ENCODE assay signal across 8 cellular contexts in the genomic region with DNA sequence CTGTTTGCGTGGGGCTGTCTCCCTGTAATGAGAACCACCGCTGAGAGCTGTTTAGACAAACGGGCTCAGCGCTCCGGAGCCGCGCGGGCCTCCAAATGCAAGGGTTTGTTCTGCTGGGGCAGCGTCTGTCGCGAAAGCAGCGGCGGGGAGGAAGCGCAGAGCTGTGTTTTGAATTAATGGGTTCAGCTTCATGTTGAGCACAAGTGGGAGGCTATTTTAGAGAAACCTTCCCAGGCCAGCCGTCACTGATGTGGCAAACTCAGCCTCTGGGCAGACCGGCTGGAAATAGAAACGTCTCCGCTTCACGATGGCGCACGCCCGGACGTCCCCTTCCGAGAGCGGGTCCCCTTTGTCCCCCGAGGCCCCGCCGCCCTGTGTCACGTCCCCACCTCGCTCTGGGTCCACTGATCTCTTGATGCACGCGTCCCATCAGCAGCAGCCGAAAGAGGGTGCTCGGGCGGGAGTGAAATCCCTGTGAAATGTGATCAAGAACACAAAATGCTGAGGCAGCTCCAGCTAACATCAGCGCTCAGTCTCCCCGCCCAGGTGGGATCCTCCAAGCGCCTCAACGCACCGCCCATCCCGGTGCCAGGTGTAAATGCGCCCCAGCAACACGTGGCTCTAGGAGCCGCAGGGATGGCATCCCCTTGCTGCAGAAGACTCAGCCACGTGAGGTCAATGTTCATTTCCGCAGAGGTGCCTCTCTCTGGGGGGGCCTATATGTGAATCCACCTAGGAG. TPM values are rescaled to one million over a fixed set of nuclear protein-coding genes. Genes with fewer than 3 reads are reported as not detected.
A peak's percentile ranks its signal among the peaks of the same experiment; 100 is the strongest.
DNase-seq lines count a peak whose midpoint lies in the region; ATAC-seq, FAIRE-seq and TF ChIP-seq lines count a peak whose summit lies in the region.

No MANE protein-coding gene starts in this region.

- H4K20me1 ChIP-seq in keratinocyte (ENCODE audit: control insufficient read depth, extremely low read depth, insufficient read depth, low read length): no peaks in the 10 kb centered on the region

- ATAC-seq in GM19395 (IDR thresholded peaks at IDR 0.05; ENCODE audit: unreplicated experiment): no peak
- ATAC-seq in GM19023 (IDR thresholded peaks at IDR 0.05; ENCODE audit: unreplicated experiment): no peak

- no peaks in the 10 kb centered on the region for H3K9me1 ChIP-seq in keratinocyte (ENCODE audit: control insufficient read depth, extremely low read depth, insufficient read depth, low read length)

- H3K27me3 ChIP-seq in MG63 (no peaks in the 10 kb centered on the region), brain microvascular endothelial cell (replicated peaks) (no peaks in the 10 kb centered on the region), keratinocyte (ENCODE audit: control insufficient read depth, extremely low read depth, insufficient read depth, low read length) (no peaks in the 10 kb centered on the region), skeletal muscle tissue (ENCODE audit: control insufficient read depth in 3 of 3, insufficient read depth in 3 of 3, low read length in 3 of 3) (peaks cover 0 to 2% (median 0%) of the 10 kb centered on the region in 3 donors)

- in situ Hi-C loops in brain microvascular endothelial cell (cut with HindIII; ENCODE audit: low pct_ligation_motif_present, low sequenced_read_pairs): no loop called here
- in situ Hi-C loops in GM13977 (cut with MboI; ENCODE audit: low pct_unique_long_range_greater_than_20kb, low sequenced_read_pairs, unreplicated experiment): no loop called here

- peaks cover 7% of the 10 kb centered on the region for H3K4me1 ChIP-seq in keratinocyte (ENCODE audit: control insufficient read depth, extremely low read depth, insufficient read depth, low read length)
- H3K4me1 ChIP-seq in skeletal muscle tissue (ENCODE audit: control insufficient read depth in 3 of 3, insufficient read depth in 3 of 3, low read length in 3 of 3): peaks cover 4 to 6% (median 5%) of the 10 kb centered on the region in 3 donors

- H3K9ac ChIP-seq in keratinocyte (ENCODE audit: control insufficient read depth, extremely low read depth, insufficient read depth, low read length) (peak overlapping the region; percentile 29), skeletal muscle tissue (ENCODE audit: low read depth in 1 of 3, low read length in 3 of 3) (peak overlapping the region; percentile 45 to 77 (median 51))

- dilution Hi-C loops in keratinocyte (cut with MboI; ENCODE audit: extremely low pct_ligation_motif_present, low sequenced_read_pairs): no loop called here

- no peak overlapping the region for H3K27ac ChIP-seq in brain microvascular endothelial cell
- H3K27ac ChIP-seq in keratinocyte (ENCODE audit: control insufficient read depth, insufficient read depth, low read length): no peak overlapping the region
- H3K27ac ChIP-seq in skeletal muscle tissue (ENCODE audit: low read depth, low read length): no peak overlapping the region

- H3K9me3 ChIP-seq in MG63: no peaks in the 10 kb centered on the region
- H3K9me3 ChIP-seq in keratinocyte (ENCODE audit: control insufficient read depth, low read depth, low read length): no peaks in the 10 kb centered on the region
- no peaks in the 10 kb centered on the region for H3K9me3 ChIP-seq in skeletal muscle tissue (ENCODE audit: control insufficient read depth in 3 of 3, low read length in 3 of 3)

- no peak for FAIRE-seq in keratinocyte (lab: Jason Lieb, UNC)

- H3K4me3 ChIP-seq in MG63: peak overlapping the region; percentile 33
- peak overlapping the region; percentile 60 for H3K4me3 ChIP-seq in brain microvascular endothelial cell (ENCODE audit: low read depth, low read length)
- H3K4me3 ChIP-seq in keratinocyte (ENCODE audit: control insufficient read depth in 2 of 3, extremely low read depth in 1 of 3, insufficient read depth in 2 of 3, low read depth in 1 of 3, low read length in 3 of 3): peak overlapping the region; percentile 25 to 65 (median 55)
- peak overlapping the region; percentile 62 to 70 (median 67) for H3K4me3 ChIP-seq in skeletal muscle tissue (ENCODE audit: low read length in 3 of 3)

- H3K36me3 ChIP-seq in MG63: no peaks in the 10 kb centered on the region
- no peaks in the 10 kb centered on the region for H3K36me3 ChIP-seq in brain microvascular endothelial cell (replicated peaks)
- H3K36me3 ChIP-seq in keratinocyte (ENCODE audit: control insufficient read depth in 2 of 2, extremely low read depth in 1 of 2, insufficient read depth in 2 of 2, low read length in 2 of 2): no peaks in the 10 kb centered on the region
- no peaks in the 10 kb centered on the region for H3K36me3 ChIP-seq in skeletal muscle tissue (ENCODE audit: control insufficient read depth in 3 of 3, insufficient read depth in 3 of 3, low read length in 3 of 3)

- peak overlapping the region; percentile 85 for H3K4me2 ChIP-seq in keratinocyte (ENCODE audit: control insufficient read depth, extremely low read depth, insufficient read depth, low read depth, low read length)

- H3K79me2 ChIP-seq in keratinocyte (ENCODE audit: control insufficient read depth, insufficient read depth, low read length): no peaks in the 10 kb centered on the region

- H2AFZ ChIP-seq in keratinocyte (ENCODE audit: control insufficient read depth, low read length): peak overlapping the region; percentile 91

- TF ChIP-seq CTCF in brain microvascular endothelial cell (IDR thresholded peaks at IDR 0.05; ENCODE audit: low read depth, low read length, missing control alignments) (peak; percentile 30), keratinocyte (optimal IDR thresholded peaks at IDR 0.05 in 1 of 3, IDR thresholded peaks at IDR 0.05 in 1 of 3, conservative IDR thresholded peaks at IDR 0.05 in 1 of 3; ENCODE audit: extremely low read depth in 1 of 3, insufficient read depth in 2 of 3, low read length in 3 of 3) (no peak), GM13977 (IDR thresholded peaks at IDR 0.05; ENCODE audit: extremely low read depth, insufficient read depth, missing control alignments) (no peak)

- DNase-seq in C1 segment of cervical spinal cord (lab: John Stamatoyannopoulos, UW): peak in 10 of 14 donors; percentile 1 to 75 (median 34)
- DNase-seq in MG63: peak; percentile 26
- DNase-seq in brain microvascular endothelial cell: peak; percentile 14
- no peak for DNase-seq in keratinocyte (ENCODE audit: low read depth, low spot score)
- no peak for DNase-seq in GM13977 (ENCODE audit: low spot score)

RNA-seq across cellular contexts. Expression of a gene that starts 44.9 kb away (rescaled TPM):
- total RNA-seq in MG63 (2014; rRNA removed; shearing (Covaris generic); ENCODE audit: low replicate concordance): 38.3 and 60.4 TPM in 2 replicates
- polyA plus RNA-seq in keratinocyte: 2.5 to 3.4 TPM (median 2.9 TPM) in 3 replicates
- 9.9 TPM for polyA plus RNA-seq in keratinocyte (2011; ENCODE audit: low read depth)
- 3.5 and 3.6 TPM in 2 replicates for polyA plus RNA-seq in keratinocyte (2011; cell fraction: cytosol; rRNA removed)
- 7.2 and 9.0 TPM in 2 replicates for polyA plus RNA-seq in keratinocyte (2011; cell fraction: nucleus; rRNA removed)
- polyA plus RNA-seq in keratinocyte (2012; ENCODE audit: low replicate concordance): 4.1 and 8.8 TPM in 2 replicates
- polyA minus RNA-seq in keratinocyte: 1.0 to 4.2 TPM (median 1.2 TPM) in 3 replicates
- polyA minus RNA-seq in keratinocyte (2011; cell fraction: cytosol; rRNA and poly(A)+ RNA removed): 3.1 TPM
- 2.6 and 2.9 TPM in 2 replicates for polyA minus RNA-seq in keratinocyte (2011; cell fraction: nucleus; rRNA and poly(A)+ RNA removed)
- total RNA-seq in skeletal muscle tissue: 4.2 TPM

Comparison
In these comparisons a context has a peak if more than half of its experiments do, and no peak if none do; other contexts are left out.
1. DNase-seq: peak in C1 segment of cervical spinal cord (10 of 14), MG63 (single experiment) and brain microvascular endothelial cell (single experiment); none in keratinocyte (single experiment) and GM13977 (single experiment).
2. Peak in every context shown above with its lines, with median percentiles within 50 percentile points of each other: H3K4me3 ChIP-seq.